In the genomic region with DNA sequence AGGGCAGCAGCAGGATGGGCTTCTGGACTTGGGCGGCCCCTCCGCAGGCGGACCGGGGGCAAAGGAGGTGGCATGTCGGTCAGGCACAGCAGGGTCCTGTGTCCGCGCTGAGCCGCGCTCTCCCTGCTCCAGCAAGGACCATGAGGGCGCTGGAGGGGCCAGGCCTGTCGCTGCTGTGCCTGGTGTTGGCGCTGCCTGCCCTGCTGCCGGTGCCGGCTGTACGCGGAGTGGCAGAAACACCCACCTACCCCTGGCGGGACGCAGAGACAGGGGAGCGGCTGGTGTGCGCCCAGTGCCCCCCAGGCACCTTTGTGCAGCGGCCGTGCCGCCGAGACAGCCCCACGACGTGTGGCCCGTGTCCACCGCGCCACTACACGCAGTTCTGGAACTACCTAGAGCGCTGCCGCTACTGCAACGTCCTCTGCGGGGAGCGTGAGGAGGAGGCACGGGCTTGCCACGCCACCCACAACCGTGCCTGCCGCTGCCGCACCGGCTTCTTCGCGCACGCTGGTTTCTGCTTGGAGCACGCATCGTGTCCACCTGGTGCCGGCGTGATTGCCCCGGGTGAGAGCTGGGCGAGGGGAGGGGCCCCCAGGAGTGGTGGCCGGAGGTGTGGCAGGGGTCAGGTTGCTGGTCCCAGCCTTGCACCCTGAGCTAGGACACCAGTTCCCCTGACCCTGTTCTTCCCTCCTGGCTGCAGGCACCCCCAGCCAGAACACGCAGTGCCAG, we compare ENCODE assay signal across 9 cellular contexts. TPM values are rescaled to one million over a fixed set of nuclear protein-coding genes. Genes with fewer than 3 reads are reported as not detected.
A peak's percentile ranks its signal among the peaks of the same experiment; 100 is the strongest.
DNase-seq lines count a peak whose midpoint lies in the region; ATAC-seq and TF ChIP-seq lines count a peak whose summit lies in the region.
"Had no signal": no experiment of that assay in that cellular context is flagged by ENCODE, and none has a peak within 500 bp of the region (broad histone marks: within the 10 kb centered on the region; RNA-seq: fewer than 3 reads in every experiment).

A gene with protein sequence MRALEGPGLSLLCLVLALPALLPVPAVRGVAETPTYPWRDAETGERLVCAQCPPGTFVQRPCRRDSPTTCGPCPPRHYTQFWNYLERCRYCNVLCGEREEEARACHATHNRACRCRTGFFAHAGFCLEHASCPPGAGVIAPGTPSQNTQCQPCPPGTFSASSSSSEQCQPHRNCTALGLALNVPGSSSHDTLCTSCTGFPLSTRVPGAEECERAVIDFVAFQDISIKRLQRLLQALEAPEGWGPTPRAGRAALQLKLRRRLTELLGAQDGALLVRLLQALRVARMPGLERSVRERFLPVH (plus strand): TSS at position 25 of the 729 bp plus-strand sequence. CDS start 116 bp downstream, at position 141.

- BruUV-seq in A673 (replicated peaks; lab: Mats Ljungman, UMichigan): no TSS peak

- no peaks in the 10 kb centered on the region for H3K9me3 Mint-ChIP-seq in memory B cell

- H3K27me3 ChIP-seq in upper lobe of right lung (no peaks in the 10 kb centered on the region), A673 (replicated peaks; ENCODE audit: insufficient read depth, low read depth, low read length, poor library complexity) (no peaks in the 10 kb centered on the region)

- intact Hi-C loops in upper lobe of right lung (cut with DNase I): no loop called here
- intact Hi-C loops in A673 (cut with micrococcal nuclease; ENCODE audit: unreplicated experiment): no loop called here

- H3K4me3 Mint-ChIP-seq in memory B cell: no peak within 1 kb of the TSS

- H3K9me3 ChIP-seq in upper lobe of right lung (no peaks in the 10 kb centered on the region), A673 (ENCODE audit: low read depth, low read length, poor library complexity, severe bottlenecking) (no peaks in the 10 kb centered on the region)

- ATAC-seq in memory B cell (ENCODE audit: low read depth): no peak
- ATAC-seq in upper lobe of right lung: no peak
- no peak for ATAC-seq in HG03039 (IDR thresholded peaks at IDR 0.05; ENCODE audit: unreplicated experiment)
- ATAC-seq in GM18861 (IDR thresholded peaks at IDR 0.05; ENCODE audit: unreplicated experiment): no peak

- H3K27ac ChIP-seq in upper lobe of right lung (peak within 1 kb of the TSS; percentile 42), A673 (ENCODE audit: low read depth, low read length, poor library complexity, severe bottlenecking) (no peak within 1 kb of the TSS)

- CTCF ChIA-PET in A673 (lab: Charles Lee): no interaction called here

- H3K36me3 ChIP-seq in upper lobe of right lung (peaks cover 15% of the 10 kb centered on the region), A673 (ENCODE audit: insufficient read depth, low read length, poor library complexity, severe bottlenecking) (peaks cover 10% of the 10 kb centered on the region)

- no peak for TF ChIP-seq CTCF in upper lobe of right lung (IDR thresholded peaks at IDR 0.05)
- TF ChIP-seq CTCF in A673 (conservative IDR thresholded peaks at IDR 0.05; ENCODE audit: low read depth, low read length): no peak

- H3K36me3 Mint-ChIP-seq in memory B cell: peaks cover 3% of the 10 kb centered on the region

- POLR2A ChIA-PET in A673 (lab: Charles Lee; ENCODE audit: low non-redundant PET): interaction anchor here (0.6 kb wide), 1 partner anchor 123 kb away, joined by 3 read pairs; a partner anchor contains a TSS

- peak within 1 kb of the TSS; percentile 50 for H3K27ac Mint-ChIP-seq in memory B cell

- H3K4me3 ChIP-seq in upper lobe of right lung: peak within 1 kb of the TSS; percentile 29
- no peak within 1 kb of the TSS for H3K4me3 ChIP-seq in A673 (ENCODE audit: low read depth, low read length, poor library complexity, severe bottlenecking)

- peaks cover 16% of the 10 kb centered on the region for H3K4me1 Mint-ChIP-seq in memory B cell

- peak; percentile 67 for DNase-seq in activated effector memory CD4-positive, alpha-beta T cell treated with anti-CD3 and anti-CD28 coated beads, Interleukin-2, amount 50 U/mL, for 16 hours
- DNase-seq in activated effector memory CD4-positive, alpha-beta T cell treated with Interleukin-2 at 50 U/mL for 16 hours: no peak
- DNase-seq in dermis microvascular lymphatic vessel endothelial cell (ENCODE audit: low read depth in 2 of 2) (no peak), memory B cell (ENCODE audit: low spot score in 2 of 2) (no peak), upper lobe of right lung (peak; percentile 65), A673 (ENCODE audit: low spot score) (no peak)
- DNase-seq: KG1 had no signal

- no peaks in the 10 kb centered on the region for H3K27me3 Mint-ChIP-seq in memory B cell

- H3K4me1 ChIP-seq in upper lobe of right lung (peaks cover 16% of the 10 kb centered on the region), A673 (ENCODE audit: insufficient read depth, low read length, poor library complexity, severe bottlenecking) (peaks cover 16% of the 10 kb centered on the region)

RNA-seq across cellular contexts. Expression of the gene that starts here (rescaled TPM):
- total RNA-seq in dermis microvascular lymphatic vessel endothelial cell: 3.9 and 15.4 TPM in 2 replicates
- 14.4 TPM for total RNA-seq in upper lobe of right lung
- total RNA-seq in A673 (2021): not detected in 2 replicates

Comparison
In these comparisons a context has a peak if more than half of its experiments do, and no peak if none do; other contexts are left out.
1. DNase-seq: peak in activated effector memory CD4-positive, alpha-beta T cell treated with anti-CD3 and anti-CD28 coated beads, Interleukin-2, amount 50 U/mL, for 16 hours (single experiment) and upper lobe of right lung (single experiment); none in activated effector memory CD4-positive, alpha-beta T cell treated with Interleukin-2 at 50 U/mL for 16 hours (single experiment), dermis microvascular lymphatic vessel endothelial cell (0 of 2), memory B cell (0 of 2) and A673 (single experiment).